Comparison of ENCODE assay signal across 13 cellular contexts in the genomic region with DNA sequence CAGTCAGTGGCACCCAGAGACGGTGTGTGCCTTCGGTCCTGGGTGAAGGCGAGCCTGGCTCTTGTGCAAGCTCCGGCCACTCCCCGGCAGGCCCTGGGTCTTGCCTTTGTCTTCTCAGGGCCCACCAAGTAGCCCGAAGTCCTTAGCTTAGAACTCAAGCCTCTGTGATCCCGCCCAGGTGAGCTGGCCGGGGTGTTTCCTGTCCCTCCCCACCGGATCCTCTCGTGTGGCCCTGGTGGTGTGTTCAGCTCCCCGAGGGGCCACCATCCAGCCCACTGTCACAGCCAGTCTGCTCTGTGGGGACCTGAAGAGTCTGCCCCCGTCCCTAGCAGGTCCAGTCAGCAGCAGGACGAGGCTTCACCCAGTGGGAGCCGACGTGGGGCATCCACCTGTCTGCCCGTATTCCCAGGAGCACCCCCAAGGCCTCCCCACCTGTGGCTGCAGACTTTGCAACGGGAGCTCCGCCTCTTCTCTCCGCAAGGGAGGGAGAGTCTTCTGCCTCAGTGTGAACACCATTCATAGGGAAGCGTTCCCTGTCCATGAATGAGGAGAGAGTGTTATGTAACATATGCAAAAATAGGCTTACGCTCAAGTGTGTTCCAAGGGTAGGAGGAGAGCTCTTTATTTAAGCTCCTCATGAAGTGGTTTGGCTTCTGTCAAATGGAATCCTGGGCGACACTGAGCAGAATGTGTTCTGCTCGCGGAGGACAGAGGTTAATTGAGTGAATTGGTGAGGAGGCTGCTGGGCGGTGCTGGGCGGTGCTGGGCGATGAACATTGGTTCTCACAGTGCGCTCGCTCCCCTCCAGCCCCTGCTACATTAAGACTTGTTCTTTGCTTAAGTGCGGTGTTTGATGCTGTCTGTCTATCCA.
DNase-seq lines count a peak whose midpoint lies in the region; ATAC-seq and TF ChIP-seq lines count a peak whose summit lies in the region.
"Had no signal": no experiment of that assay in that cellular context is flagged by ENCODE, and none has a peak within 500 bp of the region (broad histone marks: within the 10 kb centered on the region; RNA-seq: fewer than 3 reads in every experiment).

No MANE protein-coding gene starts in this region.

- peak; percentile 97 for ATAC-seq in left ventricle myocardium superior
- ATAC-seq: stimulated activated naive CD8-positive, alpha-beta T cell treated with anti-CD3 and anti-CD28 coated beads, Interleukin-15, amount 100 ng/mL, for 72 hours had no signal

- DNase-seq in Ammon's horn (ENCODE audit: low spot score) (peak; percentile 84), amniotic epithelial cell (ENCODE audit: low read depth) (peak; percentile 12), left ventricle myocardium superior (peak; percentile 62), nephron progenitor cell (no peak), activated T-cell treated with anti-CD3 and anti-CD28 coated beads for 4 hours (no peak), HuH-7.5 (ENCODE audit: low spot score) (no peak), NCI-H2227 (lab: John Stamatoyannopoulos, UW; ENCODE audit: unreplicated experiment) (no peak)
- no peak for DNase-seq in activated naive CD4-positive, alpha-beta T cell (lab: John Stamatoyannopoulos, UW)
- DNase-seq: activated CD4-positive, alpha-beta T cell treated with anti-CD3 and anti-CD28 coated beads, Interleukin-2, amount 50 U/mL, for 4 hours; HCEC 1CT; SIG-M5; stimulated activated naive CD8-positive, alpha-beta T cell treated with anti-CD3 and anti-CD28 coated beads, Interleukin-15, amount 100 ng/mL, for 72 hours had no signal

- peaks cover 16% of the 10 kb centered on the region for H3K4me1 Mint-ChIP-seq in nephron progenitor cell

- H3K9me3 Mint-ChIP-seq in nephron progenitor cell = no peaks in the 10 kb centered on the region
- H3K9me3 Mint-ChIP-seq: stimulated activated naive CD8-positive, alpha-beta T cell treated with anti-CD3 and anti-CD28 coated beads, Interleukin-15, amount 100 ng/mL, for 72 hours had no signal

- H3K27me3 Mint-ChIP-seq in nephron progenitor cell (ENCODE audit: low read depth, poor library complexity) = peaks cover 33% of the 10 kb centered on the region

- H3K27ac Mint-ChIP-seq in nephron progenitor cell = no peak overlapping the region
- H3K27ac Mint-ChIP-seq: stimulated activated naive CD8-positive, alpha-beta T cell treated with anti-CD3 and anti-CD28 coated beads, Interleukin-15, amount 100 ng/mL, for 72 hours had no signal

- no peak for TF ChIP-seq CTCF in nephron progenitor cell (IDR thresholded peaks at IDR 0.05)

- intact Hi-C loops in left ventricle myocardium superior (cut with micrococcal nuclease) = no loop called here

- peak overlapping the region; percentile 11 for H3K4me3 Mint-ChIP-seq in nephron progenitor cell
- H3K4me3 Mint-ChIP-seq: nephron; stimulated activated naive CD8-positive, alpha-beta T cell treated with anti-CD3 and anti-CD28 coated beads, Interleukin-15, amount 100 ng/mL, for 72 hours had no signal

- H3K36me3 Mint-ChIP-seq in nephron progenitor cell (ENCODE audit: low read depth) = no peaks in the 10 kb centered on the region

Comparison
In these comparisons a context has a peak if more than half of its experiments do, and no peak if none do; other contexts are left out.
1. DNase-seq: peak in Ammon's horn (single experiment), amniotic epithelial cell (single experiment) and left ventricle myocardium superior (single experiment); none in nephron progenitor cell (single experiment), activated T-cell treated with anti-CD3 and anti-CD28 coated beads for 4 hours (single experiment), HuH-7.5 (single experiment), activated naive CD4-positive, alpha-beta T cell (0 of 4) and NCI-H2227 (single experiment).